Comparison of ENCODE assay signal across 4 cellular contexts in genomic region chr11:119814766-119815165, GRCh38.
"Had no signal": no experiment of that assay in that cellular context is flagged by ENCODE, and none has a peak within 500 bp of the region (broad histone marks: within the 10 kb centered on the region; RNA-seq: fewer than 3 reads in every experiment).

No MANE protein-coding gene starts in this region.

- ATAC-seq: HepG2, K562 had no signal

- H3K4me3 Mint-ChIP-seq: IgD-negative memory B cell had no signal

- DNase-seq: IMR-90 had no signal

- H3K4me3 ChIP-seq: K562 had no signal

- H3K27ac Mint-ChIP-seq: IgD-negative memory B cell had no signal
